In genomic region chr1:156438278-156438987, GRCh38 we compare ENCODE assay signal across 20 cellular contexts.
DNase-seq lines count a peak whose midpoint lies in the region; ATAC-seq and TF ChIP-seq lines count a peak whose summit lies in the region.
"Had no signal": no experiment of that assay in that cellular context is flagged by ENCODE, and none has a peak within 500 bp of the region (broad histone marks: within the 10 kb centered on the region; RNA-seq: fewer than 3 reads in every experiment).

No MANE protein-coding gene starts in this region.

- H4K20me1 ChIP-seq in GM23338 (replicated peaks; ENCODE audit: insufficient read depth) = peaks cover 31% of the 10 kb centered on the region

- no peaks in the 10 kb centered on the region; the same call in 1 of the 2 replicates for H3K36me3 ChIP-seq in GM23338 (ENCODE audit: insufficient read depth)

- H3K4me1 Mint-ChIP-seq in activated CD4-positive, alpha-beta T cell treated with anti-CD3 and anti-CD28 coated beads for 36 hours = peaks cover 33% of the 10 kb centered on the region
- peaks cover 46% of the 10 kb centered on the region for H3K4me1 Mint-ChIP-seq in GM23338
- H3K4me1 Mint-ChIP-seq in activated T-helper 17 cell treated with anti-CD3 and anti-CD28 coated beads, Interleukin-2, amount 50 U/mL, for 72 hours = peaks cover 28% of the 10 kb centered on the region

- H3F3A ChIP-seq in GM23338 (replicated peaks; ENCODE audit: low read depth) = peaks cover 53% of the 10 kb centered on the region

- H3K4me1 ChIP-seq in GM23338 (ENCODE audit: insufficient read depth) = peaks cover 46% of the 10 kb centered on the region
- H3K4me1 ChIP-seq: A549 had no signal

- H3K27ac Mint-ChIP-seq in activated CD4-positive, alpha-beta T cell treated with anti-CD3 and anti-CD28 coated beads for 36 hours = no peak overlapping the region
- H3K27ac Mint-ChIP-seq in GM23338 = no peak overlapping the region
- H3K27ac Mint-ChIP-seq in activated T-helper 17 cell treated with anti-CD3 and anti-CD28 coated beads, Interleukin-2, amount 50 U/mL, for 72 hours = no peak overlapping the region
- H3K27ac Mint-ChIP-seq: activated CD4-positive, alpha-beta memory T cell treated with anti-CD3 and anti-CD28 coated beads for 36 hours had no signal

- H3K4me3 ChIP-seq in GM23338 = peak overlapping the region; percentile 45
- H3K4me3 ChIP-seq: A549 had no signal

- no peak overlapping the region for H3K4me3 Mint-ChIP-seq in activated CD4-positive, alpha-beta T cell treated with anti-CD3 and anti-CD28 coated beads for 36 hours
- H3K4me3 Mint-ChIP-seq in GM23338 = peak overlapping the region; percentile 8; the same call in 1 of the 3 replicates
- H3K4me3 Mint-ChIP-seq in activated T-helper 17 cell treated with anti-CD3 and anti-CD28 coated beads, Interleukin-2, amount 50 U/mL, for 72 hours = peak overlapping the region; percentile 15
- H3K4me3 Mint-ChIP-seq: activated CD4-positive, alpha-beta memory T cell treated with anti-CD3 and anti-CD28 coated beads for 36 hours had no signal

- no peak overlapping the region for H2AFZ ChIP-seq in GM23338

- CTCF ChIA-PET in activated CD4-positive, alpha-beta T cell treated with anti-CD3 and anti-CD28 coated beads for 36 hours (lab: Charles Lee) = no interaction called here

- intact Hi-C loops in activated CD4-positive, alpha-beta T cell treated with anti-CD3 and anti-CD28 coated beads for 36 hours (cut with DNase I, micrococcal nuclease) = loop anchor here in 1 of 2 experiments (2.0 kb wide), 1 partner anchor 18 kb away; no protein-coding TSS in a partner anchor

- H3K9me2 ChIP-seq in GM23338 (ENCODE audit: insufficient read depth) = no peaks in the 10 kb centered on the region

- peak overlapping the region; percentile 75 for H3K4me2 ChIP-seq in GM23338
- H3K4me2 ChIP-seq: A549 had no signal

- H3K9me3 Mint-ChIP-seq in activated CD4-positive, alpha-beta T cell treated with anti-CD3 and anti-CD28 coated beads for 36 hours (ENCODE audit: low read depth) = no peaks in the 10 kb centered on the region
- peaks cover 3% of the 10 kb centered on the region; the same call in 1 of the 3 replicates for H3K9me3 Mint-ChIP-seq in GM23338
- H3K9me3 Mint-ChIP-seq in activated T-helper 17 cell treated with anti-CD3 and anti-CD28 coated beads, Interleukin-2, amount 50 U/mL, for 72 hours = no peaks in the 10 kb centered on the region
- H3K9me3 Mint-ChIP-seq: activated CD4-positive, alpha-beta memory T cell treated with anti-CD3 and anti-CD28 coated beads for 36 hours had no signal

- DNase-seq in activated CD4-positive, alpha-beta T cell treated with anti-CD3 and anti-CD28 coated beads for 36 hours = no peak
- DNase-seq in activated CD4-positive, alpha-beta T cell treated with anti-CD3 and anti-CD28 coated beads for 4 hours = no peak
- no peak for DNase-seq in GM23338 (ENCODE audit: low spot score)
- DNase-seq in iris pigment epithelial cell (ENCODE audit: low read depth) = peak; percentile 21
- DNase-seq in SHP77 treated with DMSO at 0.1 percent for 48 hours (lab: John Stamatoyannopoulos, UW) = no peak
- no peak for DNase-seq in activated CD8-positive, alpha-beta memory T cell treated with anti-CD3 and anti-CD28 coated beads, Interleukin-2, amount 50 U/mL, for 4 hours
- DNase-seq in OCI-M2 (lab: John Stamatoyannopoulos, UW; ENCODE audit: unreplicated experiment) = no peak
- DNase-seq: activated CD4-positive, alpha-beta memory T cell treated with anti-CD3 and anti-CD28 coated beads for 36 hours; amniotic stem cell; dermis blood vessel endothelial cell; DMS 273 treated with DMSO at 0.1 percent for 48 hours; left colon; NCI-H1092 treated with DMSO at 0.1 percent for 48 hours; NCI-H2029 treated with DMSO at 0.1 percent for 48 hours; stimulated activated CD4-positive, alpha-beta T cell treated with anti-CD3 and anti-CD28 coated beads, Interleukin-4, amount 100 ng/mL, for 4 hours; substantia nigra had no signal

- peaks cover 100% of the 10 kb centered on the region for H3K27me3 ChIP-seq in GM23338 (ENCODE audit: insufficient read depth)

- H3K36me3 Mint-ChIP-seq in activated CD4-positive, alpha-beta T cell treated with anti-CD3 and anti-CD28 coated beads for 36 hours (ENCODE audit: low read depth) = no peaks in the 10 kb centered on the region
- no peaks in the 10 kb centered on the region; the same call in 2 of the 3 replicates for H3K36me3 Mint-ChIP-seq in GM23338 (ENCODE audit: low read depth)
- H3K36me3 Mint-ChIP-seq in activated T-helper 17 cell treated with anti-CD3 and anti-CD28 coated beads, Interleukin-2, amount 50 U/mL, for 72 hours (ENCODE audit: low read depth) = peaks cover 12% of the 10 kb centered on the region
- H3K36me3 Mint-ChIP-seq: activated CD4-positive, alpha-beta memory T cell treated with anti-CD3 and anti-CD28 coated beads for 36 hours had no signal

- TF ChIP-seq CTCF in GM23338 (conservative IDR thresholded peaks at IDR 0.05; ENCODE audit: low read depth in 2 of 2) = no peak

- peaks cover 79% of the 10 kb centered on the region for H3K27me3 Mint-ChIP-seq in activated CD4-positive, alpha-beta T cell treated with anti-CD3 and anti-CD28 coated beads for 36 hours
- H3K27me3 Mint-ChIP-seq in GM23338 (ENCODE audit: insufficient read depth, low read depth, poor library complexity) = peaks cover 100% of the 10 kb centered on the region
- peaks cover 65% of the 10 kb centered on the region for H3K27me3 Mint-ChIP-seq in activated T-helper 17 cell treated with anti-CD3 and anti-CD28 coated beads, Interleukin-2, amount 50 U/mL, for 72 hours

- POLR2A ChIA-PET in activated CD4-positive, alpha-beta T cell treated with anti-CD3 and anti-CD28 coated beads for 36 hours (lab: Charles Lee) = no interaction called here

- H3K27ac ChIP-seq in GM23338 (ENCODE audit: low read depth) = no peak overlapping the region
- H3K27ac ChIP-seq: A549, C4-2B, epithelial cell of prostate had no signal

- peak; percentile 52 for ATAC-seq in activated CD4-positive, alpha-beta T cell treated with anti-CD3 and anti-CD28 coated beads for 36 hours
- ATAC-seq in GM23338 = no peak
- peak; percentile 91 for ATAC-seq in activated T-helper 17 cell treated with anti-CD3 and anti-CD28 coated beads, Interleukin-2, amount 50 U/mL, for 72 hours (replicated peaks)
- ATAC-seq: A549, left colon had no signal

- H3K79me2 ChIP-seq in GM23338 (replicated peaks; ENCODE audit: insufficient read depth) = no peaks in the 10 kb centered on the region

TF ChIP-seq in GM23338, 12 proteins besides CTCF, POLR2A, EP300 and RAD21 (continues in another document):
- TF ChIP-seq ZNF462 (CRISPR knock-in tag; IDR thresholded peaks at IDR 0.05) (no peak), EZH2phosphoT487 (IDR thresholded peaks at IDR 0.05; ENCODE audit: unreplicated experiment) (no peak), CREB1 (CRISPR knock-in tag; IDR thresholded peaks at IDR 0.05; ENCODE audit: low read depth) (no peak)
